In the genomic region with DNA sequence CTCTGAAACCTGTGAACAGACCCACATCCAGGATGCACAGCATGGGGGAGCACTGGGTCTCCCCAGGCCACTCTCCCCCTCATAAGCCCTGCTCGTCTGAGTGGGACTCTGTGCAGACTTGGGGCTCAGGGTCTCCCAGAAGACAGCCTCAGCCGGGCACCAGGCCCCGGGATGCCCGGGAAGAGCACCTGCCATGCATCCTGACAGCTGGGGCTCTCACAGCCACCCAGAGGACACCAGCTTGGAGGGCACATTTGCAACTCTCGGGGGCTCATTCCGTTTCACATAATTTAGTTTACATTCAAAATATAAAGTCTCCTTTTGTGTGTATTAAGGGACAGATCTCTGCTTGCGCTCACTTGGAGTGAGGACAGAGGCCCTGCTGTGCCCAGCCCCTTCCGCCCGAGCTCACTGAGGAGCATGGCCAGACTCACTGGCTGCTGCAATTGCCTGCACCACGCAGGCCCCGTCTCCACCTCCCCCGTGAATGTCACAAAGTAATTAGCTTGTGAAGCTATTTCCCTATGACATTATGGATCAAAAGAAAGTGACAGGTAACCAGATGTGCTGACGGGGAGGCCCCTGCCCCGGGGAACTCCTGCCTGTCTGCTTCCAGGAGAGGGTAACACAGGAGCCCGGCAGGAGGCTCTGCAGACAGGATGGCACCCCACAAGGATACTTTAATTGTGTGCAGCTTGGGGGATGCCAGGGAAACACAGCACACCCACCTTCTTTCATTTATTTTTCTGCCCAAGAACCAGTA, we compare ENCODE assay signal across 20 cellular contexts.
"Had no signal": no experiment of that assay in that cellular context is flagged by ENCODE, and none has a peak within 500 bp of the region (broad histone marks: within the 10 kb centered on the region; RNA-seq: fewer than 3 reads in every experiment).

No MANE protein-coding gene starts in this region.

- H3K27me3 ChIP-seq: cardiac muscle cell had no signal

- H3K4me3 ChIP-seq: cardiac muscle cell, lung, psoas muscle, thoracic aorta had no signal

- H3K27me3 Mint-ChIP-seq: activated B cell treated with CpG ODN at 0.5 μM for 24 hours; activated CD4-positive, alpha-beta memory T cell treated with anti-CD3 and anti-CD28 coated beads, Interleukin-2, amount 10 ng/mL, durations not matched to agents 7 days and 5 days; activated T-helper 17 cell treated with anti-CD3 and anti-CD28 coated beads, Interleukin-2, amount 50 U/mL, for 72 hours; effector memory CD8-positive, alpha-beta T cell; stimulated activated memory B cell treated with anti-CD40 and anti-IgM and Interleukin-4, amounts not matched to agents 10 μg/mL and 1 μg/mL and 100 μg/mL, for 72 hours had no signal

- H3K4me1 Mint-ChIP-seq: activated B cell treated with CpG ODN at 0.5 μM for 24 hours; activated CD4-positive, alpha-beta memory T cell treated with anti-CD3 and anti-CD28 coated beads, Interleukin-2, amount 10 ng/mL, durations not matched to agents 7 days and 5 days; activated T-helper 17 cell treated with anti-CD3 and anti-CD28 coated beads, Interleukin-2, amount 50 U/mL, for 72 hours; nephron progenitor cell; stimulated activated memory B cell treated with anti-CD40 and anti-IgM and Interleukin-4, amounts not matched to agents 10 μg/mL and 1 μg/mL and 100 μg/mL, for 72 hours had no signal

- H3K36me3 ChIP-seq: cardiac muscle cell, thoracic aorta had no signal

- H3K36me3 Mint-ChIP-seq: mesothelial cell of epicardium had no signal

- H3K9me3 Mint-ChIP-seq: activated T-helper 17 cell treated with anti-CD3 and anti-CD28 coated beads, Interleukin-2, amount 50 U/mL, for 72 hours had no signal

- H3K4me1 ChIP-seq: psoas muscle had no signal

- H3K27ac Mint-ChIP-seq: activated B cell treated with CpG ODN at 0.5 μM for 24 hours; activated CD4-positive, alpha-beta memory T cell treated with anti-CD3 and anti-CD28 coated beads, Interleukin-2, amount 10 ng/mL, durations not matched to agents 7 days and 5 days; activated T-helper 17 cell treated with anti-CD3 and anti-CD28 coated beads, Interleukin-2, amount 50 U/mL, for 72 hours; effector memory CD8-positive, alpha-beta T cell; mesothelial cell of epicardium; nephron progenitor cell; stimulated activated memory B cell treated with anti-CD40 and anti-IgM and Interleukin-4, amounts not matched to agents 10 μg/mL and 1 μg/mL and 100 μg/mL, for 72 hours; T-helper 2 cell treated with Interferon-gamma antibody and Interleukin-4, amounts not matched to agents 5 μg/mL and 100 μg/mL, for 36 hours had no signal

- H3K27ac ChIP-seq: cardiac muscle cell, psoas muscle, thoracic aorta had no signal

- DNase-seq: activated B cell treated with CpG ODN at 0.5 μM for 24 hours; activated CD4-positive, alpha-beta memory T cell treated with anti-CD3 and anti-CD28 coated beads, Interleukin-2, amount 10 ng/mL, durations not matched to agents 7 days and 5 days; activated CD4-positive, alpha-beta T cell treated with anti-CD3 and anti-CD28 coated beads for 4 hours; activated naive CD4-positive, alpha-beta T cell treated with anti-CD3 and anti-CD28 coated beads, Interleukin-2, amount 50 U/mL, for 16 hours; activated T-cell treated with anti-CD3 and anti-CD28 coated beads, Interleukin-2, amount 50 U/mL, for 1 hour; amniotic stem cell; effector memory CD8-positive, alpha-beta T cell; left colon; nephron progenitor cell; SK-N-SH; stimulated activated CD4-positive, alpha-beta T cell treated with anti-CD3 and anti-CD28 coated beads, Interleukin-4, amount 100 ng/mL, for 4 hours had no signal

- H3K4me3 Mint-ChIP-seq: activated B cell treated with CpG ODN at 0.5 μM for 24 hours; activated CD4-positive, alpha-beta memory T cell treated with anti-CD3 and anti-CD28 coated beads, Interleukin-2, amount 10 ng/mL, durations not matched to agents 7 days and 5 days; activated T-helper 17 cell treated with anti-CD3 and anti-CD28 coated beads, Interleukin-2, amount 50 U/mL, for 72 hours; effector memory CD8-positive, alpha-beta T cell; mesothelial cell of epicardium; nephron progenitor cell; stimulated activated memory B cell treated with anti-CD40 and anti-IgM and Interleukin-4, amounts not matched to agents 10 μg/mL and 1 μg/mL and 100 μg/mL, for 72 hours; T-helper 2 cell treated with Interferon-gamma antibody and Interleukin-4, amounts not matched to agents 5 μg/mL and 100 μg/mL, for 36 hours had no signal

- H3K9me3 ChIP-seq: psoas muscle, SK-N-SH had no signal

- H3K9ac ChIP-seq: SK-N-SH had no signal

- ATAC-seq: activated T-helper 17 cell treated with anti-CD3 and anti-CD28 coated beads, Interleukin-2, amount 50 U/mL, for 72 hours; effector memory CD8-positive, alpha-beta T cell; left colon; psoas muscle; sciatic nerve; stimulated activated memory B cell treated with anti-CD40 and anti-IgM and Interleukin-4, amounts not matched to agents 10 μg/mL and 1 μg/mL and 100 μg/mL, for 72 hours had no signal
